1 cellular context compared by ENCODE assay signal in the genomic region with DNA sequence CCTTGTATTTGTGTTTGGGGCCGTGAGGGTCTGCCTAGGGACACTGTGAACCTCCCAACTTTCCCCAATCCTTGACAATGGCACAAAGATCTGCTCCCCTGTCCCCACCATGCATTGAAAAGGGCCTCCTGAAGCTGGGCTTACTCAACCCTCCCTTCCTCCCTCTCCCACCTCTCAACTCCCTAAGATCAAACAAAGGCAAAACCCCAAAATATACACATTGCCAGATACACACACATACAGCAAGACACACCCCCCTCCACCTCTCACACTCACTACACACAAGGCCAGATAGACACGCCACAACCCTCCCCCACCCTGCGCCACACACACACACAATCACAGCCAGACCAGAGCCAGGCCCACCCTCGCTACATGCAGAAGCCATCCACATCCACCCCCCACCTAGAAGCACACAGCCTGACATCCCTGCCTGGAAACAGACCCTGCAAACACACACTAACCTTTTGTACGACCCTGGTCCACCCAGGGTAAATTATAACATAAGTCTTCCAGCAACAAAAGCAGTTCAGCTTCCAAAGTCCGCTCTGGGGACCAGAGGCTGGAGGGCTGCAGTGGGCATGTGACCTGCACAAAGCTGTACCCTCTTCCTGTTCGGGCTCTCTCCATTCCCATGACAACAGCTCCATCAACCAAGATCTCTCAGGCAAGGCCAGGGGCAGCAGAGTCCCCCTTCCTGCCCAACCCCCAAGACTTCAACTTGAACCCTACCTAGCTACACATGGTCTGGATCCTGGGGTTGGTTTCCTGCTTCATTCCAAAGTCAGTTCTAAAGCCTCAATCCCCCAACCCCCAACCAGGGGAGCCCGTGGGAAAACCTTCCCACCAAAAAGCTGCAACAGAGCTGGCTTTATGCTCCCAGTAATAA.
A peak's percentile ranks its signal among the peaks of the same experiment; 100 is the strongest.
TF ChIP-seq lines count a peak whose summit lies in the region.

No MANE protein-coding gene starts in this region.

TF ChIP-seq in HepG2, 621 proteins besides CTCF, POLR2A, EP300 and RAD21 (continued from another document and continues in another):
- TF ChIP-seq, protein P1, sequence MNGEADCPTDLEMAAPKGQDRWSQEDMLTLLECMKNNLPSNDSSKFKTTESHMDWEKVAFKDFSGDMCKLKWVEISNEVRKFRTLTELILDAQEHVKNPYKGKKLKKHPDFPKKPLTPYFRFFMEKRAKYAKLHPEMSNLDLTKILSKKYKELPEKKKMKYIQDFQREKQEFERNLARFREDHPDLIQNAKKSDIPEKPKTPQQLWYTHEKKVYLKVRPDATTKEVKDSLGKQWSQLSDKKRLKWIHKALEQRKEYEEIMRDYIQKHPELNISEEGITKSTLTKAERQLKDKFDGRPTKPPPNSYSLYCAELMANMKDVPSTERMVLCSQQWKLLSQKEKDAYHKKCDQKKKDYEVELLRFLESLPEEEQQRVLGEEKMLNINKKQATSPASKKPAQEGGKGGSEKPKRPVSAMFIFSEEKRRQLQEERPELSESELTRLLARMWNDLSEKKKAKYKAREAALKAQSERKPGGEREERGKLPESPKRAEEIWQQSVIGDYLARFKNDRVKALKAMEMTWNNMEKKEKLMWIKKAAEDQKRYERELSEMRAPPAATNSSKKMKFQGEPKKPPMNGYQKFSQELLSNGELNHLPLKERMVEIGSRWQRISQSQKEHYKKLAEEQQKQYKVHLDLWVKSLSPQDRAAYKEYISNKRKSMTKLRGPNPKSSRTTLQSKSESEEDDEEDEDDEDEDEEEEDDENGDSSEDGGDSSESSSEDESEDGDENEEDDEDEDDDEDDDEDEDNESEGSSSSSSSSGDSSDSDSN (CRISPR knock-in tag; IDR thresholded peaks at IDR 0.05): peak; percentile 50
- TF ChIP-seq ZC3H4 (CRISPR knock-in tag; IDR thresholded peaks at IDR 0.05; ENCODE audit: borderline replicate concordance): no peak
- peak; percentile 90 for TF ChIP-seq IKZF5 (CRISPR knock-in tag; IDR thresholded peaks at IDR 0.05)
- TF ChIP-seq ZNF296 (CRISPR knock-in tag; conservative IDR thresholded peaks at IDR 0.05): no peak
- TF ChIP-seq, protein P2, sequence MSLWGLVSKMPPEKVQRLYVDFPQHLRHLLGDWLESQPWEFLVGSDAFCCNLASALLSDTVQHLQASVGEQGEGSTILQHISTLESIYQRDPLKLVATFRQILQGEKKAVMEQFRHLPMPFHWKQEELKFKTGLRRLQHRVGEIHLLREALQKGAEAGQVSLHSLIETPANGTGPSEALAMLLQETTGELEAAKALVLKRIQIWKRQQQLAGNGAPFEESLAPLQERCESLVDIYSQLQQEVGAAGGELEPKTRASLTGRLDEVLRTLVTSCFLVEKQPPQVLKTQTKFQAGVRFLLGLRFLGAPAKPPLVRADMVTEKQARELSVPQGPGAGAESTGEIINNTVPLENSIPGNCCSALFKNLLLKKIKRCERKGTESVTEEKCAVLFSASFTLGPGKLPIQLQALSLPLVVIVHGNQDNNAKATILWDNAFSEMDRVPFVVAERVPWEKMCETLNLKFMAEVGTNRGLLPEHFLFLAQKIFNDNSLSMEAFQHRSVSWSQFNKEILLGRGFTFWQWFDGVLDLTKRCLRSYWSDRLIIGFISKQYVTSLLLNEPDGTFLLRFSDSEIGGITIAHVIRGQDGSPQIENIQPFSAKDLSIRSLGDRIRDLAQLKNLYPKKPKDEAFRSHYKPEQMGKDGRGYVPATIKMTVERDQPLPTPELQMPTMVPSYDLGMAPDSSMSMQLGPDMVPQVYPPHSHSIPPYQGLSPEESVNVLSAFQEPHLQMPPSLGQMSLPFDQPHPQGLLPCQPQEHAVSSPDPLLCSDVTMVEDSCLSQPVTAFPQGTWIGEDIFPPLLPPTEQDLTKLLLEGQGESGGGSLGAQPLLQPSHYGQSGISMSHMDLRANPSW (CRISPR knock-in tag; IDR thresholded peaks at IDR 0.05; ENCODE audit: borderline replicate concordance): 0 out of 2 replicates have a peak, but pooled peaks have one; percentile 45
- TF ChIP-seq PRDM10 (CRISPR knock-in tag; IDR thresholded peaks at IDR 0.05; ENCODE audit: low read depth): peak; percentile 83
- no peak for TF ChIP-seq KMT2A (CRISPR knock-in tag; IDR thresholded peaks at IDR 0.05)
- TF ChIP-seq, protein P3, sequence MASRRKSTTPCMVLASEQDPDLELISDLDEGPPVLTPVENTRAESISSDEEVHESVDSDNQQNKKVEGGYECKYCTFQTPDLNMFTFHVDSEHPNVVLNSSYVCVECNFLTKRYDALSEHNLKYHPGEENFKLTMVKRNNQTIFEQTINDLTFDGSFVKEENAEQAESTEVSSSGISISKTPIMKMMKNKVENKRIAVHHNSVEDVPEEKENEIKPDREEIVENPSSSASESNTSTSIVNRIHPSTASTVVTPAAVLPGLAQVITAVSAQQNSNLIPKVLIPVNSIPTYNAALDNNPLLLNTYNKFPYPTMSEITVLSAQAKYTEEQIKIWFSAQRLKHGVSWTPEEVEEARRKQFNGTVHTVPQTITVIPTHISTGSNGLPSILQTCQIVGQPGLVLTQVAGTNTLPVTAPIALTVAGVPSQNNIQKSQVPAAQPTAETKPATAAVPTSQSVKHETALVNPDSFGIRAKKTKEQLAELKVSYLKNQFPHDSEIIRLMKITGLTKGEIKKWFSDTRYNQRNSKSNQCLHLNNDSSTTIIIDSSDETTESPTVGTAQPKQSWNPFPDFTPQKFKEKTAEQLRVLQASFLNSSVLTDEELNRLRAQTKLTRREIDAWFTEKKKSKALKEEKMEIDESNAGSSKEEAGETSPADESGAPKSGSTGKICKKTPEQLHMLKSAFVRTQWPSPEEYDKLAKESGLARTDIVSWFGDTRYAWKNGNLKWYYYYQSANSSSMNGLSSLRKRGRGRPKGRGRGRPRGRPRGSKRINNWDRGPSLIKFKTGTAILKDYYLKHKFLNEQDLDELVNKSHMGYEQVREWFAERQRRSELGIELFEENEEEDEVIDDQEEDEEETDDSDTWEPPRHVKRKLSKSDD (CRISPR knock-in tag; IDR thresholded peaks at IDR 0.05; ENCODE audit: low read depth): peak; percentile 79; the same call in 1 of the 2 replicates
- TF ChIP-seq ZNF441 (CRISPR knock-in tag; IDR thresholded peaks at IDR 0.05; ENCODE audit: borderline replicate concordance): 0 out of 2 replicates have a peak, but pooled peaks have one; percentile 0
- no peak; the same call in 1 of the 2 replicates for TF ChIP-seq TOPORS (CRISPR knock-in tag; IDR thresholded peaks at IDR 0.05)
- no peak for TF ChIP-seq GTF3A (CRISPR knock-in tag; conservative IDR thresholded peaks at IDR 0.05)
- peak; percentile 84 for TF ChIP-seq TBL1XR1 (IDR thresholded peaks at IDR 0.05; ENCODE audit: borderline replicate concordance, low read length, partially characterized antibody)
- TF ChIP-seq PCBP1 (IDR thresholded peaks at IDR 0.05; ENCODE audit: borderline replicate concordance, low read depth, low read length): 0 out of 2 replicates have a peak, but pooled peaks have one; percentile 36
- TF ChIP-seq ZNF451 (CRISPR knock-in tag; IDR thresholded peaks at IDR 0.05): 0 out of 2 replicates have a peak, but pooled peaks have one; percentile 11
- TF ChIP-seq SOX13 (IDR thresholded peaks at IDR 0.05): peak; percentile 56; the same call in 1 of the 2 replicates
- peak in 1 of 2 experiments; percentile 86; a peak in 2 of 4 replicates for TF ChIP-seq SOX13 (CRISPR knock-in tag; conservative IDR thresholded peaks at IDR 0.05 in 1 of 2, IDR thresholded peaks at IDR 0.05 in 1 of 2)
- TF ChIP-seq MYNN (CRISPR knock-in tag; IDR thresholded peaks at IDR 0.05; ENCODE audit: low read depth): 0 out of 2 replicates have a peak, but pooled peaks have one; percentile 3
- 0 out of 2 replicates have a peak, but pooled peaks have one; percentile 63 for TF ChIP-seq CENPT (CRISPR knock-in tag; IDR thresholded peaks at IDR 0.05; ENCODE audit: low read depth)
- TF ChIP-seq TSC22D2 (CRISPR knock-in tag; IDR thresholded peaks at IDR 0.05; ENCODE audit: borderline replicate concordance): no peak
- no peak for TF ChIP-seq FOXA1 (IDR thresholded peaks at IDR 0.05)
- no peak; the same call in none of the 2 replicates for TF ChIP-seq FOXA1 (CRISPR knock-in tag; IDR thresholded peaks at IDR 0.05)
- peak; percentile 63; the same call in 1 of the 2 replicates for TF ChIP-seq RFXANK (CRISPR knock-in tag; IDR thresholded peaks at IDR 0.05)
- TF ChIP-seq ZNF816 (CRISPR knock-in tag; IDR thresholded peaks at IDR 0.05; ENCODE audit: borderline replicate concordance): no peak
- TF ChIP-seq GPBP1L1 (CRISPR knock-in tag; IDR thresholded peaks at IDR 0.05): no peak
- peak; percentile 97 for TF ChIP-seq ELF3 (CRISPR knock-in tag; IDR thresholded peaks at IDR 0.05)
- TF ChIP-seq, protein P4, sequence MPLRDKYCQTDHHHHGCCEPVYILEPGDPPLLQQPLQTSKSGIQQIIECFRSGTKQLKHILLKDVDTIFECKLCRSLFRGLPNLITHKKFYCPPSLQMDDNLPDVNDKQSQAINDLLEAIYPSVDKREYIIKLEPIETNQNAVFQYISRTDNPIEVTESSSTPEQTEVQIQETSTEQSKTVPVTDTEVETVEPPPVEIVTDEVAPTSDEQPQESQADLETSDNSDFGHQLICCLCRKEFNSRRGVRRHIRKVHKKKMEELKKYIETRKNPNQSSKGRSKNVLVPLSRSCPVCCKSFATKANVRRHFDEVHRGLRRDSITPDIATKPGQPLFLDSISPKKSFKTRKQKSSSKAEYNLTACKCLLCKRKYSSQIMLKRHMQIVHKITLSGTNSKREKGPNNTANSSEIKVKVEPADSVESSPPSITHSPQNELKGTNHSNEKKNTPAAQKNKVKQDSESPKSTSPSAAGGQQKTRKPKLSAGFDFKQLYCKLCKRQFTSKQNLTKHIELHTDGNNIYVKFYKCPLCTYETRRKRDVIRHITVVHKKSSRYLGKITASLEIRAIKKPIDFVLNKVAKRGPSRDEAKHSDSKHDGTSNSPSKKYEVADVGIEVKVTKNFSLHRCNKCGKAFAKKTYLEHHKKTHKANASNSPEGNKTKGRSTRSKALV (CRISPR knock-in tag; IDR thresholded peaks at IDR 0.05): peak; percentile 33; the same call in 1 of the 2 replicates
- TF ChIP-seq ZNF691 (CRISPR knock-in tag; IDR thresholded peaks at IDR 0.05; ENCODE audit: borderline replicate concordance, low read depth): 0 out of 2 replicates have a peak, but pooled peaks have one; percentile 9
- TF ChIP-seq MLLT10 (CRISPR knock-in tag; IDR thresholded peaks at IDR 0.05): no peak
- peak; percentile 39 for TF ChIP-seq ZNF501 (CRISPR knock-in tag; IDR thresholded peaks at IDR 0.05)
- TF ChIP-seq AGO2 (optimal IDR thresholded peaks at IDR 0.05; ENCODE audit: low read depth, low read length): no peak
- no peak for TF ChIP-seq TRAFD1 (CRISPR knock-in tag; IDR thresholded peaks at IDR 0.05; ENCODE audit: borderline replicate concordance)
